Comparison of ENCODE assay signal across 18 cellular contexts in the genomic region with DNA sequence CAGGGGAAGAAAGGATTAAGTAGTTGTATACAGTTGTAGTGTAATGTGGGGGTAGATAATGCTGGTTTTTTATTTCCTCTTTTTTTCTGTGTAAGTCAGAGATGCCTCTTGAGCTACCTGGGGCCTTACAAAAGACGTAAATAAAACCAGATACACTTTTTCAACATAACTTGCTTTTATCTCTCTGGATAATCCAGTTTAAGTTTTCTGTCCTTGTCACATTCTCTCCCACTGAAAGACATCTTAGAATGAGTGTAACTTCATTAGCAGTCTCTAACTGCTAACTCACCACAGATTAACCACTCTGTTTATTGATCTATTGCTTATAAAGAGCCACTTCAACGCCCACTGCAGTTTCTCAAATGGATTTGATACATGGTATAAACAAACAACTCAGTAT.
DNase-seq lines count a peak whose midpoint lies in the region; ATAC-seq and TF ChIP-seq lines count a peak whose summit lies in the region.
"Had no signal": no experiment of that assay in that cellular context is flagged by ENCODE, and none has a peak within 500 bp of the region (broad histone marks: within the 10 kb centered on the region; RNA-seq: fewer than 3 reads in every experiment).

No MANE protein-coding gene starts in this region.

- peaks cover 7% of the 10 kb centered on the region for H3K36me3 Mint-ChIP-seq in T-cell
- H3K36me3 Mint-ChIP-seq in central memory CD8-positive, alpha-beta T cell (ENCODE audit: insufficient read depth): peaks cover 3% of the 10 kb centered on the region

- no peak for TF ChIP-seq CTCF in esophagus muscularis mucosa (IDR thresholded peaks at IDR 0.05)

- intact Hi-C loops in esophagus muscularis mucosa (cut with DNase I): no loop called here

- peaks cover 7 to 15% (median 11%) of the 10 kb centered on the region in 4 donors for H3K4me1 ChIP-seq in esophagus muscularis mucosa
- H3K4me1 ChIP-seq: colonic mucosa had no signal

- TF ChIP-seq EP300 in esophagus muscularis mucosa (IDR thresholded peaks at IDR 0.05): no peak

- POLR2A ChIA-PET in HEK293T (lab: Yijun Ruan, JAX): no interaction called here
- POLR2A ChIA-PET in T-cell (lab: Charles Lee): no interaction called here

- peaks cover 73 to 86% (median 75%) of the 10 kb centered on the region in 3 donors for H3K4me1 Mint-ChIP-seq in T-cell
- peaks cover 29% of the 10 kb centered on the region for H3K4me1 Mint-ChIP-seq in central memory CD8-positive, alpha-beta T cell

- ATAC-seq in T-cell (replicated peaks in 1 of 4): no peak
- ATAC-seq in central memory CD8-positive, alpha-beta T cell (replicated peaks; ENCODE audit: extremely low read depth, poor library complexity, severe bottlenecking): no peak

- peak overlapping the region in 1 of 3 donors; percentile 61 for H3K4me3 Mint-ChIP-seq in T-cell
- peak overlapping the region; percentile 39 for H3K4me3 Mint-ChIP-seq in central memory CD8-positive, alpha-beta T cell
- H3K4me3 Mint-ChIP-seq: nephron had no signal

- peak overlapping the region; percentile 75 to 85 for H3K27ac Mint-ChIP-seq in T-cell
- H3K27ac Mint-ChIP-seq in central memory CD8-positive, alpha-beta T cell (ENCODE audit: low read depth): no peak overlapping the region
- H3K27ac Mint-ChIP-seq: nephron had no signal

- no peaks in the 10 kb centered on the region for H3K27me3 ChIP-seq in esophagus muscularis mucosa
- H3K27me3 ChIP-seq: colonic mucosa, spleen, upper lobe of left lung had no signal

- no peak for TF ChIP-seq POLR2A in esophagus muscularis mucosa (IDR thresholded peaks at IDR 0.05; ENCODE audit: low read depth)

- no peak overlapping the region for H3K4me3 ChIP-seq in esophagus muscularis mucosa
- H3K4me3 ChIP-seq: colonic mucosa, spleen, upper lobe of left lung had no signal

- WGBS in esophagus muscularis mucosa: 88% methylated on average over 2 of the region's 2 CpGs

- H3K27me3 Mint-ChIP-seq in T-cell: no peaks in the 10 kb centered on the region
- H3K27me3 Mint-ChIP-seq in central memory CD8-positive, alpha-beta T cell: no peaks in the 10 kb centered on the region

- no peaks in the 10 kb centered on the region for H3K9me3 ChIP-seq in esophagus muscularis mucosa
- H3K9me3 ChIP-seq: colonic mucosa, spleen, upper lobe of left lung had no signal

- peak; percentile 28 for DNase-seq in NCI-H748 (lab: John Stamatoyannopoulos, UW; ENCODE audit: unreplicated experiment)
- DNase-seq in NCI-H748 treated with DMSO at 0.1 percent for 48 hours (lab: John Stamatoyannopoulos, UW): no peak
- no peak for DNase-seq in HEK293T (ENCODE audit: extremely low spot score)
- no peak for DNase-seq in T-cell
- DNase-seq in central memory CD8-positive, alpha-beta T cell (ENCODE audit: low spot score in 2 of 2): no peak
- DNase-seq in NCI-H2171 treated with DMSO at 0.1 percent for 48 hours (lab: John Stamatoyannopoulos, UW): no peak
- no peak for DNase-seq in esophagus muscularis mucosa (ENCODE audit: extremely low spot score)
- DNase-seq in midbrain (lab: John Stamatoyannopoulos, UW): no peak
- DNase-seq: activated T-cell treated with anti-CD3 and anti-CD28 coated beads, Interleukin-2, amount 50 U/mL, for 48 hours; colonic mucosa; erythroblast; mammary epithelial cell; NCI-H1048; NCI-H2081 treated with DMSO at 0.1 percent for 48 hours; spleen; upper lobe of left lung had no signal

- H3K9me3 Mint-ChIP-seq in T-cell: no peaks in the 10 kb centered on the region
- peaks cover 2% of the 10 kb centered on the region for H3K9me3 Mint-ChIP-seq in central memory CD8-positive, alpha-beta T cell

- CTCF ChIA-PET in HEK293T (lab: Yijun Ruan, JAX) (no interaction called here), T-cell (lab: Charles Lee) (no interaction called here)

- H3K36me3 ChIP-seq in esophagus muscularis mucosa: no peaks in the 10 kb centered on the region
- H3K36me3 ChIP-seq: colonic mucosa, spleen, upper lobe of left lung had no signal

- no peak overlapping the region for H3K27ac ChIP-seq in esophagus muscularis mucosa (replicated peaks in 1 of 4)
- H3K27ac ChIP-seq: 22Rv1, colonic mucosa, spleen, upper lobe of left lung had no signal

TF ChIP-seq in HEK293T, 16 proteins besides CTCF, POLR2A, EP300 and RAD21:
- TF ChIP-seq ARNT (IDR thresholded peaks at IDR 0.05) (no peak), ELF4 (IDR thresholded peaks at IDR 0.05) (no peak), PKNOX1 (IDR thresholded peaks at IDR 0.05) (peak; percentile 15; the same call in 1 of the 2 replicates)
